Comparison of ENCODE assay signal across 23 cellular contexts in the genomic region with DNA sequence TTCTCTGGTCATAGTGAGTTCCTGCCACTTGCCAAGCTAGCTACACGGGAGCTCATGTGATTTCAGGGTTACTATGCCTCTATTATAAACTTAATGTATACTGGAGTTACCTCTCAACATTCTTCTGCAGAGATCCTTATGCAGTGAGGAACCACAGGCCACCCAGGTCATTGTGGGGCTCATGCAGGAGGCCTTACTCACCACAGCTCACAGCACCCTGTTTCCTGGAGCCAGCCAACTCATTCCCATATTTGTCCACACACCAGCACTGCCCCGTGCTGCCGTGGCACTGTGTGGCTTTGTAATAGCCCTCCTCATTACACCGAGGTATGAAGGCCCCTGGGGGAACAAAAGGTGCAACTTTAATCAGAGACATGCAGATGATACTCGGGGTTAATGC.
"Had no signal": no experiment of that assay in that cellular context is flagged by ENCODE, and none has a peak within 500 bp of the region (broad histone marks: within the 10 kb centered on the region; RNA-seq: fewer than 3 reads in every experiment).

No MANE protein-coding gene starts in this region.

- ATAC-seq: activated naive CD4-positive, alpha-beta T cell treated with anti-CD3 and anti-CD28 coated beads, Interleukin-2, amount 50 U/mL, for 72 hours; effector memory CD8-positive, alpha-beta T cell; stimulated activated naive CD8-positive, alpha-beta T cell treated with anti-CD3 and anti-CD28 coated beads, Interleukin-15, Interleukin-2, amounts not matched to agents 100 U/mL and 50 U/mL, for 24 hours had no signal

- H3K4me1 Mint-ChIP-seq: activated B cell treated with CpG ODN at 0.5 μM for 24 hours, naive B cell had no signal

- H3K4me3 ChIP-seq: adrenal gland, left ventricle myocardium inferior, right atrium auricular region, tibial artery, uterus had no signal

- H3K27me3 Mint-ChIP-seq: activated B cell treated with CpG ODN at 0.5 μM for 24 hours; effector memory CD8-positive, alpha-beta T cell; naive B cell; progenitor cell of endocrine pancreas had no signal

- H3K9me3 Mint-ChIP-seq: activated T-helper 1 cell treated with anti-CD3 and anti-CD28 coated beads, Interleukin-12 subunit alpha, Interleukin-12 subunit beta, Interleukin-2, Interleukin-4 antibody, amounts not matched to agents 30 ng/mL and 10 ng/mL and 1 ng/mL, durations not matched to agents 14 hours and 24 hours and 36 hours; neural crest cell had no signal

- H3K27ac Mint-ChIP-seq: activated B cell treated with CpG ODN at 0.5 μM for 24 hours; activated CD4-positive, alpha-beta memory T cell treated with anti-CD3 and anti-CD28 coated beads for 36 hours; activated naive CD4-positive, alpha-beta T cell treated with anti-CD3 and anti-CD28 coated beads, Interleukin-2, amount 50 U/mL, for 72 hours; activated T-helper 1 cell treated with anti-CD3 and anti-CD28 coated beads, Interleukin-12 subunit alpha, Interleukin-12 subunit beta, Interleukin-2, Interleukin-4 antibody, amounts not matched to agents 30 ng/mL and 10 ng/mL and 1 ng/mL, durations not matched to agents 14 hours and 24 hours and 36 hours; effector memory CD8-positive, alpha-beta T cell; naive B cell; progenitor cell of endocrine pancreas had no signal

- DNase-seq: activated B cell treated with CpG ODN at 0.5 μM for 24 hours; activated CD4-positive, alpha-beta memory T cell treated with anti-CD3 and anti-CD28 coated beads for 36 hours; activated CD4-positive, alpha-beta T cell treated with anti-CD3 and anti-CD28 coated beads for 4 hours; activated gamma-delta T cell treated with Interleukin-2 at 50 U/mL for 16 hours; activated T-cell treated with anti-CD3 and anti-CD28 coated beads for 4 hours; adrenal gland; dermis blood vessel endothelial cell; effector memory CD8-positive, alpha-beta T cell; foreskin melanocyte; kidney; left ventricle myocardium inferior; naive B cell; stimulated activated CD4-positive, alpha-beta T cell treated with anti-CD3 and anti-CD28 coated beads, Interleukin-2, amount 100 ng/mL, for 24 hours; stimulated activated naive CD8-positive, alpha-beta T cell treated with anti-CD3 and anti-CD28 coated beads, Interleukin-15, Interleukin-2, amounts not matched to agents 100 U/mL and 50 U/mL, for 24 hours; substantia nigra; T-helper 2 cell; tibial artery; uterus had no signal

- H3K4me3 Mint-ChIP-seq: activated B cell treated with CpG ODN at 0.5 μM for 24 hours; activated CD4-positive, alpha-beta memory T cell treated with anti-CD3 and anti-CD28 coated beads for 36 hours; activated T-helper 1 cell treated with anti-CD3 and anti-CD28 coated beads, Interleukin-12 subunit alpha, Interleukin-12 subunit beta, Interleukin-2, Interleukin-4 antibody, amounts not matched to agents 30 ng/mL and 10 ng/mL and 1 ng/mL, durations not matched to agents 14 hours and 24 hours and 36 hours; effector memory CD8-positive, alpha-beta T cell; naive B cell; neural crest cell had no signal

- H3K36me3 Mint-ChIP-seq: activated CD4-positive, alpha-beta memory T cell treated with anti-CD3 and anti-CD28 coated beads for 36 hours; activated naive CD4-positive, alpha-beta T cell treated with anti-CD3 and anti-CD28 coated beads, Interleukin-2, amount 50 U/mL, for 72 hours; naive B cell had no signal
